Comparison of ENCODE assay signal across 13 cellular contexts in the genomic region with DNA sequence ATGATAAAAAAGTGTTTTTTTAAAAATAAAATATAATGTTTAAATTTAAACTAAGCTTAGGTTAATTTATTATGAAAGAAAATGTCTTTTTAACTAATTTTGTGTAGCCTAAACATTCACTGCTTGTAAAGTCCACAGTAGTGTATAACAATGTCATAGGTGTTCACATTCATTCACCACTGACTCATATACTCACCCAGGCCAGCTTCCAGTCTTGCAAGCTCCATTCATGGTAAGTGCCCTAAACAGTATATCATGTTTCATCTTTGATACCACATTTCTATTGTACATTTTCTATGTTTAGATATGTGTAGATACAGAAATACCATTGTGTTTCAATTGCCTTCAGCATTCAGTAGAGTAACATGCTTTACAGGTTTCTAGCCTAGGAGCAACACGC.
DNase-seq lines count a peak whose midpoint lies in the region; ATAC-seq and TF ChIP-seq lines count a peak whose summit lies in the region.
"Had no signal": no experiment of that assay in that cellular context is flagged by ENCODE, and none has a peak within 500 bp of the region (broad histone marks: within the 10 kb centered on the region; RNA-seq: fewer than 3 reads in every experiment).

No MANE protein-coding gene starts in this region.

- H3K4me1 ChIP-seq in RWPE2 (ENCODE audit: insufficient read depth, poor library complexity, severe bottlenecking) = no peaks in the 10 kb centered on the region
- H3K4me1 ChIP-seq in foreskin keratinocyte = no peaks in the 10 kb centered on the region
- H3K4me1 ChIP-seq: HAP-1 had no signal

- no peaks in the 10 kb centered on the region for H3K9me3 ChIP-seq in RWPE2 (ENCODE audit: severe bottlenecking)

- intact Hi-C loops in Right ventricle myocardium superior (cut with DNase I) = no loop called here

- DNase-seq in HPDE6-E6E7 (ENCODE audit: extremely low spot score) (peak; percentile 23), LHCN-M2 (ENCODE audit: low read depth) (peak; percentile 3), RWPE2 (ENCODE audit: low spot score) (no peak), foreskin keratinocyte (peak; percentile 10 to 46), Right ventricle myocardium superior (no peak), HUDEP-2 (lab: John Stamatoyannopoulos, UW; ENCODE audit: unreplicated experiment in 76 of 76) (no peak), NCI-H345 (lab: John Stamatoyannopoulos, UW) (no peak)
- DNase-seq in activated CD4-positive, CD25-positive, alpha-beta regulatory T cell (lab: John Stamatoyannopoulos, UW) = no peak
- DNase-seq: CD4-positive, alpha-beta memory T cell; DND-41; GF-D8 had no signal

- peak; percentile 68 for ATAC-seq in RWPE2 (ENCODE audit: low read depth)
- peak; percentile 29 for ATAC-seq in foreskin keratinocyte
- ATAC-seq in Right ventricle myocardium superior (ENCODE audit: poor library complexity) = no peak

- TF ChIP-seq CTCF in RWPE2 (IDR thresholded peaks at IDR 0.05; ENCODE audit: poor library complexity, severe bottlenecking) (no peak), foreskin keratinocyte (conservative IDR thresholded peaks at IDR 0.05) (no peak)

- no peak overlapping the region for H3K4me3 ChIP-seq in RWPE2 (ENCODE audit: severe bottlenecking)
- H3K4me3 ChIP-seq: HAP-1 had no signal

- no peaks in the 10 kb centered on the region for H3K27me3 ChIP-seq in RWPE2 (ENCODE audit: insufficient read depth, poor library complexity, severe bottlenecking)
- no peaks in the 10 kb centered on the region for H3K27me3 ChIP-seq in foreskin keratinocyte

- H3K36me3 ChIP-seq in RWPE2 (ENCODE audit: low read depth) = no peaks in the 10 kb centered on the region
- H3K36me3 ChIP-seq: HAP-1 had no signal

- no peak overlapping the region for H3K27ac ChIP-seq in RWPE2 (ENCODE audit: poor library complexity, severe bottlenecking)
- H3K27ac ChIP-seq in foreskin keratinocyte = no peak overlapping the region
- H3K27ac ChIP-seq: C4-2B had no signal

Comparison
In these comparisons a context has a peak if more than half of its experiments do, and no peak if none do; other contexts are left out.
1. DNase-seq: peak in HPDE6-E6E7 (single experiment), LHCN-M2 (single experiment) and foreskin keratinocyte (2 of 2); none in RWPE2 (single experiment), activated CD4-positive, CD25-positive, alpha-beta regulatory T cell (0 of 4), Right ventricle myocardium superior (single experiment), HUDEP-2 (0 of 76) and NCI-H345 (single experiment).